In the genomic region with DNA sequence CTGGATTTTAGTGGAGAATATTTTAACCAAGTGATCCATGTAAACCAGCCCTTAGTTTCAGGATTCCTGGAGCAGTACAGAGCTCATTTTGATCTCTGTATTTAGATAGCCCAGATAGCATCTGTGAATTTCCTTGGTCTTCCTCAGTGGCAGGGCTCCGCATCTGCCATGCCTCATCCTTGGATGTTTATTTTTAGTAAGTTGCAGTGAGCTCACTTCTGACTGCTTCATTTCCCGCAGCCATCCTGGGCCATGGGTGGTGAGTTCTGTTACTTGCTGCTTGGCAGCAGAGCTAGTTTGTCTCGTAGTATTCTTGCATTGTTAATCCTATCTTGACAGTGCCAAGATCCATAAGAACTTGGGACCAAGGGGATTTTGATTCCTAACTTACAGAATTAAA, we compare ENCODE assay signal across 1 cellular context.
A peak's percentile ranks its signal among the peaks of the same experiment; 100 is the strongest.
TF ChIP-seq lines count a peak whose summit lies in the region.

No MANE protein-coding gene starts in this region.

TF ChIP-seq in K562, 482 proteins besides CTCF, POLR2A, EP300 and RAD21 (continued from another document):
- peak; percentile 0; the same call in 1 of the 2 replicates for TF ChIP-seq ZBTB40 (IDR thresholded peaks at IDR 0.05)
- no peak for TF ChIP-seq ZBTB40 (CRISPR knock-in tag; IDR thresholded peaks at IDR 0.05)
